ENCODE assay signal across 8 cellular contexts in the genomic region with DNA sequence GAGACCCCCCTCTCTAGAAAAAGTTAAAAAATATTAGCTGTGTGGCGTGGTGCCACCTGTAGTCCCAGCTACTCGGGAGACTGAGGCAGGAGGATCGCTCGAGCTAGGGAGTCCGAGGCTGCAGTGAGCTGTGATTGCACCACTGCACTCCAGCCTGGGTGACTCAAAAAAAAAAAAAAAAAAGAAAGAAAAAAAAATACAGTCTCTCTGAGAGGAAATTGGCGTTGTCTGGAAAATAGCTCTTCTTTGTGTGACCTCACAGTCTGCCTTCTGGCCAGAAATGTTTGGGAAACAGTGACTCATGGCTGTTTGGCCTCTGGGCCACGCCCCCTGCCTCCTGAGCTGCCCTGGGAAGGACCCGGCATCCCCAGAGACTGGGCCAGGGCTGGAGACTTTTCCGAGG. TPM values are rescaled to one million over a fixed set of nuclear protein-coding genes. Genes with fewer than 3 reads are reported as not detected.
A peak's percentile ranks its signal among the peaks of the same experiment; 100 is the strongest.
DNase-seq lines count a peak whose midpoint lies in the region; ATAC-seq and TF ChIP-seq lines count a peak whose summit lies in the region.

No MANE protein-coding gene starts in this region.

- TF ChIP-seq POLR2A in spleen (IDR thresholded peaks at IDR 0.05) = no peak

- H3K27ac ChIP-seq in BLaER1 (no peak overlapping the region), brain microvascular endothelial cell (peak overlapping the region; percentile 77), spleen (peak overlapping the region; percentile 64 to 88 (median 82))

- no peak for TF ChIP-seq CTCF in brain microvascular endothelial cell (IDR thresholded peaks at IDR 0.05; ENCODE audit: low read depth, low read length, missing control alignments)
- no peak for TF ChIP-seq CTCF in spleen (IDR thresholded peaks at IDR 0.05 in 8 of 11, conservative IDR thresholded peaks at IDR 0.05 in 3 of 11)

- H3K27me3 ChIP-seq in BLaER1 (no peaks in the 10 kb centered on the region), MG63 (no peaks in the 10 kb centered on the region), brain microvascular endothelial cell (replicated peaks) (no peaks in the 10 kb centered on the region), spleen (replicated peaks in 1 of 7) (no peaks in the 10 kb centered on the region)

- intact Hi-C loops in spleen (cut with DNase I; ENCODE audit: low total_unique reads) = no loop called here

- H3K4me2 ChIP-seq in BLaER1 = peak overlapping the region; percentile 23

- H3K4me1 ChIP-seq in BLaER1 (peaks cover 9% of the 10 kb centered on the region), spleen (peaks cover 6 to 23% (median 17%) of the 10 kb centered on the region in 6 donors)

- H3K4me3 ChIP-seq in BLaER1 (no peak overlapping the region), MG63 (peak overlapping the region; percentile 16), brain microvascular endothelial cell (ENCODE audit: low read depth, low read length) (no peak overlapping the region), spleen (peak overlapping the region in 1 of 8 donors; percentile 8)

- ATAC-seq in HG02642 (IDR thresholded peaks at IDR 0.05; ENCODE audit: poor library complexity, unreplicated experiment) = no peak

- DNase-seq in MG63 (peak; percentile 98), brain microvascular endothelial cell (peak; percentile 97), iris pigment epithelial cell (ENCODE audit: low read depth) (peak; percentile 98), spleen (peak; percentile 84), NCI-H1436 (lab: John Stamatoyannopoulos, UW) (no peak), NCI-H2227 treated with DMSO at 0.1 percent for 48 hours (lab: John Stamatoyannopoulos, UW) (no peak)

- H3K9me3 ChIP-seq in BLaER1 = no peaks in the 10 kb centered on the region
- H3K9me3 ChIP-seq in MG63 = no peaks in the 10 kb centered on the region
- no peaks in the 10 kb centered on the region for H3K9me3 ChIP-seq in spleen

- in situ Hi-C loops in brain microvascular endothelial cell (cut with HindIII; ENCODE audit: low pct_ligation_motif_present, low sequenced_read_pairs) = no loop called here

- H4K20me1 ChIP-seq in BLaER1 = no peaks in the 10 kb centered on the region

- 31 to 62% (median 47%) methylated on average over 9 of the region's 9 CpGs for WGBS in spleen, 5 donors

- H3K9ac ChIP-seq in BLaER1 = peak overlapping the region; percentile 8; the same call in 1 of the 2 replicates

- H3K36me3 ChIP-seq in BLaER1 = peaks cover 6% of the 10 kb centered on the region; the same call in 1 of the 2 replicates
- H3K36me3 ChIP-seq in MG63 = no peaks in the 10 kb centered on the region
- no peaks in the 10 kb centered on the region for H3K36me3 ChIP-seq in brain microvascular endothelial cell (replicated peaks)
- H3K36me3 ChIP-seq in spleen = peaks cover 0 to 76% (median 22%) of the 10 kb centered on the region in 6 donors

RNA-seq across cellular contexts. Expression of gene MARCHF2, which starts 10.7 kb away (rescaled TPM):
- total RNA-seq in MG63 (2014; rRNA removed; shearing (Covaris generic); ENCODE audit: low replicate concordance) = 60.2 and 89.4 TPM in 2 replicates
- total RNA-seq in spleen = 100 to 1,000 TPM in 3 of 7 donors, 10 to 100 TPM in 4; 52.1 to 212 (median 81.1) TPM
- 10 to 100 TPM; 33.4 to 42.8 (median 36.2) TPM for polyA plus RNA-seq in spleen

RNA-seq across cellular contexts. Expression of gene HNRNPM, which starts 21.0 kb away (rescaled TPM):
- 95.3 and 126 TPM in 2 replicates for total RNA-seq in MG63 (2014; rRNA removed; shearing (Covaris generic); ENCODE audit: low replicate concordance)
- 100 to 1,000 TPM; 105 to 229 (median 147) TPM for total RNA-seq in spleen
- polyA plus RNA-seq in spleen = 100 to 1,000 TPM in 1 of 3 donors, 10 to 100 TPM in 2; 77.1 to 153 (median 79.9) TPM

RNA-seq across cellular contexts. Expression of gene RAB11B, which starts 33.7 kb away (rescaled TPM):
- 17.0 and 39.8 TPM in 2 replicates for total RNA-seq in MG63 (2014; rRNA removed; shearing (Covaris generic); ENCODE audit: low replicate concordance)
- 100 to 1,000 TPM in 4 of 7 donors, 10 to 100 TPM in 3; 60.2 to 114 (median 100) TPM for total RNA-seq in spleen
- polyA plus RNA-seq in spleen = 100 to 1,000 TPM in 1 of 3 donors, 10 to 100 TPM in 2; 42.0 to 101 (median 42.5) TPM

RNA-seq across cellular contexts. Expression of gene ANGPTL4, which starts 59.9 kb away (rescaled TPM):
- 46.7 and 64.6 TPM in 2 replicates for total RNA-seq in MG63 (2014; rRNA removed; shearing (Covaris generic); ENCODE audit: low replicate concordance)
- total RNA-seq in spleen = 10 to 100 TPM in 4 of 7 donors, 1 to 10 TPM in 3; 1.8 to 28.3 (median 11.8) TPM
- 1 to 10 TPM; 7.4 to 8.5 (median 7.8) TPM for polyA plus RNA-seq in spleen

Comparison
In these comparisons a context has a peak if more than half of its experiments do, and no peak if none do; other contexts are left out.
1. DNase-seq: peak in MG63 (single experiment), brain microvascular endothelial cell (single experiment), iris pigment epithelial cell (single experiment) and spleen (single experiment); none in NCI-H1436 (single experiment) and NCI-H2227 treated with DMSO at 0.1 percent for 48 hours (single experiment).